1 cellular context compared by ENCODE assay signal in genomic region chr1:173302366-173302765, GRCh38.
TF ChIP-seq lines count a peak whose summit lies in the region.

No MANE protein-coding gene starts in this region.

TF ChIP-seq in SK-N-SH, 30 proteins besides CTCF, POLR2A, EP300 and RAD21 (continued from another document):
- TF ChIP-seq REST (IDR thresholded peaks at IDR 0.05; ENCODE audit: low read depth, low read length) (no peak), RCOR1 (IDR thresholded peaks at IDR 0.05; ENCODE audit: low read length) (no peak), CHD2 (IDR thresholded peaks at IDR 0.05; ENCODE audit: low read length, partially characterized antibody) (no peak), SMC3 (IDR thresholded peaks at IDR 0.05; ENCODE audit: low read depth, low read length) (no peak), FOSL2 (IDR thresholded peaks at IDR 0.05; ENCODE audit: borderline replicate concordance, low read depth) (no peak), GATA2 (CRISPR knock-in tag; IDR thresholded peaks at IDR 0.05) (no peak), MXI1 (IDR thresholded peaks at IDR 0.05; ENCODE audit: low read depth, low read length) (no peak), SIN3A (IDR thresholded peaks at IDR 0.05; ENCODE audit: borderline replicate concordance, low read depth, low read length) (no peak), FOXM1 (IDR thresholded peaks at IDR 0.05; ENCODE audit: low read depth) (no peak), NRF1 (IDR thresholded peaks at IDR 0.05; ENCODE audit: low read depth, low read length) (no peak), RXRA (IDR thresholded peaks at IDR 0.05; ENCODE audit: borderline replicate concordance, low read depth) (no peak), PBX3 (IDR thresholded peaks at IDR 0.05) (no peak), IRF3 (IDR thresholded peaks at IDR 0.05; ENCODE audit: low read depth, low read length) (no peak), TCF12 (IDR thresholded peaks at IDR 0.05) (no peak)
